Comparison of ENCODE assay signal across 8 cellular contexts in the genomic region with DNA sequence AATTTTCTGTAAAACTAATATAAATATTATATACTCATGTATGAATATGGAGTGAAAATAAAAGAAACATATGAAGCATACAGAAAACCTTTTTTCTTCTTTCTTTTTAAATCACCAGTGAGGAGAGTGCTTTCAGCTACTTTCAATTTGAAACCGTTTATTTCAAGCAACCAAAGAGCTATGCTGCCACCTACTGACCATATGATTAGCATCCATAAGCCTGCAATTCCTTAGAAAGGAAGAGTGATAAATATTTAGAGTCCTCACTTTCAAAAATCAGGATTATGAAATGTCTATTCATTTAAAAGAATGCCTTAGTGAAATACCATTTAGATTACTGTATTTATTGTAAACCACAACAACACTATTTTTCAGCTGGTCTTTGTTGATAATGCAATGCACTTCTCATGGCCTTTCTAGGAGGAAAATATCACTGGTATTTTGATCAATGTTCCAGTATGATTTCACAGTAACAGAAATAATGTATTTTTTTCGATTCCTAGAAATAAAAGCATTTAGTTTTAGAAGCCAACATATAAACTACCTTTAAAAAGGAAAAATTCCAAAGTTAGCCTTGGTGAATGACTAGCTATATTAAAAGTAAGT.
DNase-seq lines count a peak whose midpoint lies in the region; ATAC-seq, FAIRE-seq and TF ChIP-seq lines count a peak whose summit lies in the region.

No MANE protein-coding gene starts in this region.

- WGBS in heart left ventricle, 4 donors, result 1 to 3% (median 2%) methylated on average over 2 of the region's 2 CpGs

- FAIRE-seq in D721Med (lab: Jason Lieb, UNC), result peak; percentile 88

- in situ Hi-C loops in gastrocnemius medialis (cut with MboI; ENCODE audit: low sequenced_read_pairs in 4 of 4), result no loop called here

- intact Hi-C loops in heart left ventricle (cut with DNase I) (no loop called here), gastrocnemius medialis (cut with DNase I; ENCODE audit: low total_unique reads) (no loop called here)

- H3K36me3 ChIP-seq in heart left ventricle (no peaks in the 10 kb centered on the region), gastrocnemius medialis (no peaks in the 10 kb centered on the region)

- TF ChIP-seq POLR2A in heart left ventricle (IDR thresholded peaks at IDR 0.05) (no peak), gastrocnemius medialis (IDR thresholded peaks at IDR 0.05) (no peak)

- ATAC-seq in GM19023 (IDR thresholded peaks at IDR 0.05; ENCODE audit: unreplicated experiment), result peak; percentile 91
- peak; percentile 88 for ATAC-seq in HG03095 (IDR thresholded peaks at IDR 0.05; ENCODE audit: unreplicated experiment)
- ATAC-seq in heart left ventricle, result peak in 3 of 4 donors; percentile 44 to 74 (median 58)
- ATAC-seq in gastrocnemius medialis, result peak; percentile 46 to 54

- H3K4me3 ChIP-seq in heart left ventricle, result peak overlapping the region in 1 of 12 donors; percentile 13
- H3K4me3 ChIP-seq in gastrocnemius medialis, result no peak overlapping the region

- H3K4me1 ChIP-seq in heart left ventricle, result no peaks in the 10 kb centered on the region
- peaks cover 8 to 14% of the 10 kb centered on the region in 2 donors for H3K4me1 ChIP-seq in gastrocnemius medialis

- TF ChIP-seq CTCF in D721Med (IDR thresholded peaks at IDR 0.05; ENCODE audit: insufficient read depth, missing control alignments), result peak; percentile 93
- TF ChIP-seq CTCF in VCaP (conservative IDR thresholded peaks at IDR 0.05), result peak; percentile 83
- peak; percentile 49 to 86 (median 70) for TF ChIP-seq CTCF in heart left ventricle (IDR thresholded peaks at IDR 0.05)
- TF ChIP-seq CTCF in gastrocnemius medialis (IDR thresholded peaks at IDR 0.05 in 4 of 5, conservative IDR thresholded peaks at IDR 0.05 in 1 of 5), result peak; percentile 31 to 73 (median 56)

- H3K27me3 ChIP-seq in heart left ventricle (no peaks in the 10 kb centered on the region), gastrocnemius medialis (no peaks in the 10 kb centered on the region)

- DNase-seq in D721Med (ENCODE audit: insufficient read length, low spot score), result no peak
- DNase-seq in NCI-H2107 (lab: John Stamatoyannopoulos, UW), result peak; percentile 39
- DNase-seq in heart left ventricle, result peak in 1 of 5 donors; percentile 10
- no peak for DNase-seq in gastrocnemius medialis
- no peak for DNase-seq in cortex of kidney (lab: John Stamatoyannopoulos, UW)

- H3K9me3 ChIP-seq in heart left ventricle (no peaks in the 10 kb centered on the region), gastrocnemius medialis (no peaks in the 10 kb centered on the region)

- H3K27ac ChIP-seq in VCaP, result no peak overlapping the region
- no peak overlapping the region for H3K27ac ChIP-seq in heart left ventricle
- no peak overlapping the region for H3K27ac ChIP-seq in gastrocnemius medialis
